Comparison of ENCODE assay signal across 8 cellular contexts in genomic region chr1:109392788-109393580, GRCh38. TPM values are rescaled to one million over a fixed set of nuclear protein-coding genes. Genes with fewer than 3 reads are reported as not detected.
DNase-seq lines count a peak whose midpoint lies in the region; ATAC-seq, FAIRE-seq and TF ChIP-seq lines count a peak whose summit lies in the region.

No MANE protein-coding gene starts in this region.

- H3K27me3 Mint-ChIP-seq in neural crest cell (ENCODE audit: low read depth) = peaks cover 4% of the 10 kb centered on the region

- TF ChIP-seq CTCF in epithelial cell of proximal tubule (conservative IDR thresholded peaks at IDR 0.05; ENCODE audit: low read depth, low read length) (no peak), neural crest cell (conservative IDR thresholded peaks at IDR 0.05) (no peak), GM10248 (IDR thresholded peaks at IDR 0.05; ENCODE audit: control extremely low read depth, extremely low read depth, low read depth, missing control alignments) (no peak)

- TF ChIP-seq POLR2A in GM12891 (IDR thresholded peaks at IDR 0.05; ENCODE audit: low read depth, low read length) = no peak

- ATAC-seq in HG02938 (IDR thresholded peaks at IDR 0.05; ENCODE audit: unreplicated experiment) = no peak

- H3K36me3 Mint-ChIP-seq in neural crest cell (ENCODE audit: low read depth) = no peaks in the 10 kb centered on the region

- peaks cover 74% of the 10 kb centered on the region for H3K4me1 Mint-ChIP-seq in neural crest cell

- peak overlapping the region; percentile 0 for H3K27ac Mint-ChIP-seq in neural crest cell (ENCODE audit: unreplicated experiment)

- POLR2A ChIA-PET in GM10248 (lab: Yijun Ruan, JAX) = interaction anchor here (0.6 kb wide), 1 partner anchor 263 kb away, joined by 3 read pairs; no protein-coding TSS in a partner anchor

- peak overlapping the region; percentile 21 for H3K4me3 ChIP-seq in epithelial cell of proximal tubule (ENCODE audit: low read depth, low read length)

- H3K9me3 Mint-ChIP-seq in neural crest cell = no peaks in the 10 kb centered on the region

- CTCF ChIA-PET in GM10248 (lab: Yijun Ruan, JAX) = interaction anchor here (0.8 to 2.8 kb wide), 4 partner anchors 16 to 139 kb away, joined by 3 to 7 read pairs (median 4); no protein-coding TSS in a partner anchor

- peak overlapping the region; percentile 54 for H3K4me3 Mint-ChIP-seq in neural crest cell

- no peak for FAIRE-seq in GM12891 (lab: Jason Lieb, UNC)

- DNase-seq in AML-193 (lab: John Stamatoyannopoulos, UW) = peak; percentile 14 to 27
- DNase-seq in NOMO-1 treated with DMSO at 0.1 percent for 48 hours (lab: John Stamatoyannopoulos, UW; ENCODE audit: unreplicated experiment) = peak; percentile 44
- DNase-seq in epithelial cell of proximal tubule (ENCODE audit: low read depth) = no peak
- peak; percentile 33 for DNase-seq in neural crest cell (ENCODE audit: low read depth, low spot score)
- DNase-seq in NCI-H2081 treated with DMSO at 0.1 percent for 48 hours (lab: John Stamatoyannopoulos, UW) = no peak
- DNase-seq in GM10248 (ENCODE audit: extremely low spot score) = no peak
- DNase-seq in GM12891 (ENCODE audit: insufficient read length, low spot score) = no peak

TF ChIP-seq in GM12891, 5 proteins besides CTCF, POLR2A, EP300 and RAD21:
- no peak for TF ChIP-seq PAX5 (IDR thresholded peaks at IDR 0.05; ENCODE audit: insufficient read depth, low read length, severe bottlenecking)
- no peak for TF ChIP-seq TAF1 (IDR thresholded peaks at IDR 0.05; ENCODE audit: low read depth, low read length)
- no peak for TF ChIP-seq POLR2AphosphoS5 (IDR thresholded peaks at IDR 0.05; ENCODE audit: low read depth, low read length)
- TF ChIP-seq POU2F2 (IDR thresholded peaks at IDR 0.05; ENCODE audit: low read depth, low read length) = no peak
- TF ChIP-seq SPI1 (IDR thresholded peaks at IDR 0.05; ENCODE audit: low read depth, low read length) = no peak

RNA-seq across cellular contexts. Expression of gene SORT1, which starts 4.7 kb away (rescaled TPM):
- 38.3 and 41.9 TPM in 2 replicates for total RNA-seq in epithelial cell of proximal tubule
- 60.8 and 61.6 TPM in 2 replicates for total RNA-seq in neural crest cell
- polyA plus RNA-seq in GM12891 (2012; ENCODE audit: low read depth, missing spikeins) = 0.26 TPM

RNA-seq across cellular contexts. Expression of gene PSMA5, which starts 33.3 kb away (rescaled TPM):
- total RNA-seq in epithelial cell of proximal tubule (67.5 and 79.9 TPM in 2 replicates), neural crest cell (99.8 and 109 TPM in 2 replicates)
- 134 TPM for polyA plus RNA-seq in GM12891 (2012; ENCODE audit: low read depth, missing spikeins)

Comparison
In these comparisons a context has a peak if more than half of its experiments do, and no peak if none do; other contexts are left out.
1. DNase-seq: peak in AML-193 (2 of 2), NOMO-1 treated with DMSO at 0.1 percent for 48 hours (single experiment) and neural crest cell (single experiment); none in epithelial cell of proximal tubule (single experiment), NCI-H2081 treated with DMSO at 0.1 percent for 48 hours (single experiment), GM10248 (single experiment) and GM12891 (single experiment).